Comparison of ENCODE assay signal across 30 cellular contexts in the genomic region with DNA sequence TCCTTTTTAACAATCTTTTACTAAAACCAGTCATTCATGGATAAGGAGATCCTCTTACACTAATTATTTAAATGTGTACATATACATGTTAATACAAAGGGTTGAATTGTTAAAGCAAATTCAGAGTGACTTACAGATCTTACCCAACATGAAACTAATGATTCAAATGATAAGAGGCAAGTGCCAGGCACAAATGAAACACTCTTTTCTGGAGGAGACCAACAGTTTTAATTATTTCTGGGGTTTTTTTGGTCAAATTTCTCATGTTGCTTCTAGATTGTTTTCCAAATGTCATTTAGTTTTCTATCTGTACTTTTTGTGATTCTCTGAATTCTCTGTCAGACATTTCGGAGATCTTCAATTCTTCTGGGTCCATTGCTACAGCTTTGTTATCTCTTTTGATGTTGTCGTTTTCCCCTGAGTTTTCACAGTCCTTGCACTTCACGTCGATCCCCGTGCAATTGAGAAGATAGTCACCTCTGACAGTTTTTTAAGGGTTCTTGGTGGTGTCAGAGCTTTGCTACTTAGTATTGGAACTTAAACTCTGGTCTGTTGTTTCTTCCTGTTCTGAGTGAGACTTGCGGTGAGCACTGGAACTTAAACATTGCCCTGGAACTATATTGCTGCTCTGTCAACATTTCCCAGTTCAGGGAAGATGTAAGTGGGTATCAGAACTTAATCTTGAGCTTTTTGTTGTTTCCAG. TPM values are rescaled to one million over a fixed set of nuclear protein-coding genes. Genes with fewer than 3 reads are reported as not detected.
DNase-seq lines count a peak whose midpoint lies in the region; ATAC-seq and TF ChIP-seq lines count a peak whose summit lies in the region.
"Had no signal": no experiment of that assay in that cellular context is flagged by ENCODE, and none has a peak within 500 bp of the region (broad histone marks: within the 10 kb centered on the region; RNA-seq: fewer than 3 reads in every experiment).

No MANE protein-coding gene starts in this region.

- no peak overlapping the region for H4K8ac ChIP-seq in H9 (replicated peaks; ENCODE audit: insufficient read length, low read depth, low read length)

- H3K4me1 ChIP-seq in H9 (ENCODE audit: insufficient read depth, low read length) = no peaks in the 10 kb centered on the region
- H3K4me1 ChIP-seq: BLaER1, colonic mucosa, left lung, transverse colon had no signal

- H3K23me2 ChIP-seq in H9 (ENCODE audit: insufficient read length, low read depth, low read length, poor library complexity, severe bottlenecking) = no peaks in the 10 kb centered on the region

- no peak overlapping the region for H2BK20ac ChIP-seq in H9 (ENCODE audit: low read depth, low read length, poor library complexity, severe bottlenecking)

- no peak overlapping the region for H2BK5ac ChIP-seq in H9 (ENCODE audit: insufficient read length, low read length)

- H3K18ac ChIP-seq in H9 (ENCODE audit: insufficient read length, low read depth, low read length) = no peak overlapping the region

- H3K27me3 ChIP-seq in H9 (ENCODE audit: insufficient read depth, low read length) = no peaks in the 10 kb centered on the region
- H3K27me3 ChIP-seq: BLaER1, colonic mucosa, transverse colon had no signal

- no peaks in the 10 kb centered on the region for H3K9me3 ChIP-seq in H9 (ENCODE audit: control insufficient read depth, low read depth, low read length)
- H3K9me3 ChIP-seq: BLaER1, colonic mucosa, left lung, neutrophil, transverse colon had no signal

- H3K4me3 Mint-ChIP-seq in stimulated activated naive CD8-positive, alpha-beta T cell treated with anti-CD3 and anti-CD28 coated beads, Interleukin-15, amount 100 ng/mL, for 72 hours = no peak overlapping the region
- H3K4me3 Mint-ChIP-seq in H9 = no peak overlapping the region
- H3K4me3 Mint-ChIP-seq: activated T-cell treated with anti-CD3 and anti-CD28 coated beads, Interleukin-2, amount 50 U/mL, for 24 hours; IgD-negative memory B cell; T-helper 17 cell had no signal

- no peak overlapping the region for H2BK15ac ChIP-seq in H9 (ENCODE audit: low read depth, low read length)

- H3K56ac ChIP-seq in H9 (ENCODE audit: insufficient read length, low read depth, low read length) = no peak overlapping the region

- no peak overlapping the region for H4K91ac ChIP-seq in H9 (ENCODE audit: insufficient read length, low read depth, low read length)

- H3K4ac ChIP-seq in H9 (ENCODE audit: low read depth, low read length) = no peak overlapping the region

- peaks cover 38% of the 10 kb centered on the region for H3K27me3 Mint-ChIP-seq in stimulated activated naive CD8-positive, alpha-beta T cell treated with anti-CD3 and anti-CD28 coated beads, Interleukin-15, amount 100 ng/mL, for 72 hours
- H3K27me3 Mint-ChIP-seq in H9 (ENCODE audit: low read depth) = peaks cover 10% of the 10 kb centered on the region

- no peaks in the 10 kb centered on the region; a peak in 1 of 7 replicates for H3K36me3 Mint-ChIP-seq in H9 (ENCODE audit: insufficient read depth in 1 of 3, low read depth in 3 of 3)
- H3K36me3 Mint-ChIP-seq: IgD-negative memory B cell had no signal

- no peak for TF ChIP-seq CTCF in H9 (conservative IDR thresholded peaks at IDR 0.05)

- no peak overlapping the region for H3K14ac ChIP-seq in H9 (ENCODE audit: insufficient read depth, low read length)

- H3K27ac ChIP-seq in H9 (ENCODE audit: insufficient read length, low read depth, low read length) = no peak overlapping the region
- H3K27ac ChIP-seq: BLaER1, colonic mucosa, epithelial cell of prostate, left lung, neutrophil, SK-N-MC, transverse colon had no signal

- no peak overlapping the region for H3K27ac Mint-ChIP-seq in stimulated activated naive CD8-positive, alpha-beta T cell treated with anti-CD3 and anti-CD28 coated beads, Interleukin-15, amount 100 ng/mL, for 72 hours
- H3K27ac Mint-ChIP-seq in H9 = no peak overlapping the region
- H3K27ac Mint-ChIP-seq: activated T-cell treated with anti-CD3 and anti-CD28 coated beads, Interleukin-2, amount 50 U/mL, for 24 hours; IgD-negative memory B cell; T-helper 17 cell had no signal

- WGBS in H9 (ENCODE audit: extremely low coverage, insufficient read length, low lambda C conversion rate) = no CpG with 5 or more reads among the region's 6 CpGs

- peaks cover 7% of the 10 kb centered on the region for H3K4me1 Mint-ChIP-seq in stimulated activated naive CD8-positive, alpha-beta T cell treated with anti-CD3 and anti-CD28 coated beads, Interleukin-15, amount 100 ng/mL, for 72 hours
- H3K4me1 Mint-ChIP-seq in H9 = peaks cover 5 to 15% of the 10 kb centered on the region in 2 experiments; a peak in 1 of 4 replicates

- H2AFZ ChIP-seq in H9 (ENCODE audit: low read length) = no peak overlapping the region

- no peaks in the 10 kb centered on the region for H4K20me1 ChIP-seq in H9 (ENCODE audit: control insufficient read depth, insufficient read depth, insufficient read length)
- H4K20me1 ChIP-seq: BLaER1 had no signal

- H2BK120ac ChIP-seq in H9 (ENCODE audit: low read depth, low read length, poor library complexity, severe bottlenecking) = no peak overlapping the region

- no peak overlapping the region for H3K4me2 ChIP-seq in H9 (ENCODE audit: insufficient read depth, insufficient read length, low read length)
- H3K4me2 ChIP-seq: BLaER1 had no signal

- H3K79me1 ChIP-seq in H9 (ENCODE audit: insufficient read depth, low read depth, low read length, poor library complexity, severe bottlenecking) = no peaks in the 10 kb centered on the region

- H2AK5ac ChIP-seq in H9 (ENCODE audit: insufficient read length, low read length) = no peak overlapping the region

- H4K5ac ChIP-seq in H9 (ENCODE audit: insufficient read length, low read depth, low read length) = no peak overlapping the region

- DNase-seq in stimulated activated naive CD8-positive, alpha-beta T cell treated with anti-CD3 and anti-CD28 coated beads, Interleukin-15, Interleukin-2, amounts not matched to agents 100 U/mL and 50 U/mL, for 24 hours = no peak
- DNase-seq in stimulated activated naive CD8-positive, alpha-beta T cell treated with anti-CD3 and anti-CD28 coated beads, Interleukin-15, amount 100 ng/mL, for 72 hours = no peak
- DNase-seq in occipital lobe (lab: John Stamatoyannopoulos, UW) (no peak), hepatic stellate cell (ENCODE audit: low spot score) (no peak), H9 (no peak)
- DNase-seq: activated naive CD4-positive, alpha-beta T cell treated with Interleukin-2 at 50 U/mL for 16 hours; activated T-cell treated with anti-CD3 and anti-CD28 coated beads, Interleukin-2, amount 50 U/mL, for 24 hours; anterior cingulate cortex; colonic mucosa; DMS53; effector CD8-positive, alpha-beta T cell; left lung; mesendoderm; NCI-H1694; NCI-H446 treated with DMSO at 0.1 percent for 48 hours; NCI-H82; T-helper 17 cell; transverse colon had no signal

- no peak overlapping the region for H2BK12ac ChIP-seq in H9 (ENCODE audit: insufficient read length, low read depth, low read length)

- no peak overlapping the region for H3T11ph ChIP-seq in H9 (ENCODE audit: low read length)

- no peak overlapping the region for H3K23ac ChIP-seq in H9 (ENCODE audit: insufficient read length, low read depth, low read length)

- peak; percentile 58 for ATAC-seq in stimulated activated naive CD8-positive, alpha-beta T cell treated with anti-CD3 and anti-CD28 coated beads, Interleukin-15, Interleukin-2, amounts not matched to agents 100 U/mL and 50 U/mL, for 24 hours
- ATAC-seq in stimulated activated naive CD8-positive, alpha-beta T cell treated with anti-CD3 and anti-CD28 coated beads, Interleukin-15, amount 100 ng/mL, for 72 hours = no peak
- peak; percentile 48 for ATAC-seq in HG02759 (IDR thresholded peaks at IDR 0.05; ENCODE audit: unreplicated experiment)
- peak; percentile 59 for ATAC-seq in HG03565 (IDR thresholded peaks at IDR 0.05; ENCODE audit: unreplicated experiment)
- ATAC-seq: left lung, T-helper 17 cell had no signal

- H3K9ac ChIP-seq in H9 (ENCODE audit: extremely low read depth, insufficient read length, low read length) = no peak overlapping the region
- H3K9ac ChIP-seq: BLaER1 had no signal

- peaks cover 6 to 7% of the 10 kb centered on the region in 2 donors for H3K9me3 Mint-ChIP-seq in stimulated activated naive CD8-positive, alpha-beta T cell treated with anti-CD3 and anti-CD28 coated beads, Interleukin-15, amount 100 ng/mL, for 72 hours
- no peaks in the 10 kb centered on the region for H3K9me3 Mint-ChIP-seq in H9
- H3K9me3 Mint-ChIP-seq: activated T-cell treated with anti-CD3 and anti-CD28 coated beads, Interleukin-2, amount 50 U/mL, for 24 hours had no signal

- H3K79me2 ChIP-seq in H9 (ENCODE audit: insufficient read depth, low read length) = no peaks in the 10 kb centered on the region

RNA-seq across cellular contexts. Expression of a gene that starts 23.2 kb away (rescaled TPM):
- total RNA-seq in occipital lobe (not detected), H9 (2021) (0.02 TPM in 2 replicates)
- total RNA-seq: activated CD8-positive, alpha-beta memory T cell treated with anti-CD3 and anti-CD28 coated beads for 36 hours; bronchial epithelial cell; colonic mucosa; G401; H4; RPMI7951; T-helper 17 cell; transverse colon had no signal

RNA-seq across cellular contexts. Expression of a gene that starts 54.9 kb away (rescaled TPM):
- 36.7 TPM for total RNA-seq in occipital lobe
- 62.9 and 66.7 TPM in 2 replicates for total RNA-seq in H9 (2021)
